In the genomic region with DNA sequence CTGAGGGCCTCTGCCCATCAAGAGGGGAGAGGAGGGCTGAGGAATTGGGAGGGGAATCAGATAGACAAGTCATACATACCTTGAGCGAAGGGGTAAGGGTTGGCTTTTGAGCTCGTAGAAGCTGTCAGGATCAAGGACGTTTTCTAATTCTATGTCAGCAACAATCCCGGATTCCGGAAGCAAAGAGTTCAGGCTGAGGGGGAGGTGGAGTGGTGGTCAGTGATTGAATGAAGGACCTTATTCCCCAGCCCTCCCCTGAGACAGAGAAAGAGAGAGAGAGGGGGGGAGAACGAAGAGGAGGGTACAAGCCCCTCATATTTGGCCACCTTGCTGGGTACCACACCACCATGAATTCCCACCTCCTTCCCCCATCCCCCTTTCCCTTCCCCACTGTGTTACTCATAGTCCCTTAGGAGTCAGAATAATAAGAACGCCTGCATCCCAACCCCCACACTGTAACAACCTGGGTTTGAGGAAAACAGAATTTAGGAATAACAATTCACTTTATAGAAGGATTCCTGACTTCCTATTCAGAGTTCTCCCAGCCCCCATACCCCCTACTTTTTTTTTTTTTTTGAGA, we compare ENCODE assay signal across 8 cellular contexts. TPM values are rescaled to one million over a fixed set of nuclear protein-coding genes. Genes with fewer than 3 reads are reported as not detected.
A peak's percentile ranks its signal among the peaks of the same experiment; 100 is the strongest.
DNase-seq lines count a peak whose midpoint lies in the region; ATAC-seq, FAIRE-seq and TF ChIP-seq lines count a peak whose summit lies in the region.

No MANE protein-coding gene starts in this region.

- no peak for FAIRE-seq in keratinocyte (lab: Jason Lieb, UNC)

- intact Hi-C loops in activated CD4-positive, alpha-beta T cell treated with anti-CD3 and anti-CD28 coated beads for 36 hours (cut with DNase I, micrococcal nuclease) = no loop called here
- intact Hi-C loops in adrenal gland (cut with DNase I) = loop anchor here in 1 of 2 donors (10.0 kb wide), 1 partner anchor 66 kb away; a partner anchor contains a TSS

- no peak for TF ChIP-seq POLR2A in adrenal gland (IDR thresholded peaks at IDR 0.05)

- WGBS in adrenal gland, 4 donors = 5 to 30% (median 14%) methylated on average over 7 of the region's 7 CpGs

- H3K4me3 ChIP-seq in adrenal gland (peak overlapping the region in 2 of 4 donors; percentile 4 to 82), keratinocyte (ENCODE audit: control insufficient read depth in 2 of 3, extremely low read depth in 1 of 3, insufficient read depth in 2 of 3, low read depth in 1 of 3, low read length in 3 of 3) (peak overlapping the region; percentile 9 to 52 (median 39))

- H3K79me2 ChIP-seq in keratinocyte (ENCODE audit: control insufficient read depth, insufficient read depth, low read length) = peaks cover 27% of the 10 kb centered on the region

- H4K20me1 ChIP-seq in keratinocyte (ENCODE audit: control insufficient read depth, extremely low read depth, insufficient read depth, low read length) = no peaks in the 10 kb centered on the region

- CTCF ChIA-PET in activated CD4-positive, alpha-beta T cell treated with anti-CD3 and anti-CD28 coated beads for 36 hours (lab: Charles Lee) = no interaction called here

- H3K27ac ChIP-seq in adrenal gland = peak overlapping the region; percentile 62 to 99 (median 95)
- peak overlapping the region; percentile 70 for H3K27ac ChIP-seq in keratinocyte (ENCODE audit: control insufficient read depth, insufficient read depth, low read length)
- peak overlapping the region; percentile 84 for H3K27ac ChIP-seq in temporal lobe (ENCODE audit: low read depth, low read length)

- H3K9me3 Mint-ChIP-seq in activated CD4-positive, alpha-beta T cell treated with anti-CD3 and anti-CD28 coated beads for 36 hours (ENCODE audit: low read depth) = no peaks in the 10 kb centered on the region

- H3K9ac ChIP-seq in keratinocyte (ENCODE audit: control insufficient read depth, extremely low read depth, insufficient read depth, low read length) = peak overlapping the region; percentile 44

- TF ChIP-seq CTCF in adrenal gland (IDR thresholded peaks at IDR 0.05) = no peak
- TF ChIP-seq CTCF in keratinocyte (optimal IDR thresholded peaks at IDR 0.05 in 1 of 3, IDR thresholded peaks at IDR 0.05 in 1 of 3, conservative IDR thresholded peaks at IDR 0.05 in 1 of 3; ENCODE audit: extremely low read depth in 1 of 3, insufficient read depth in 2 of 3, low read length in 3 of 3) = no peak

- POLR2A ChIA-PET in activated CD4-positive, alpha-beta T cell treated with anti-CD3 and anti-CD28 coated beads for 36 hours (lab: Charles Lee) = interaction anchor here (0.6 kb wide), 1 partner anchor 343 kb away, joined by 3 read pairs; no protein-coding TSS in a partner anchor

- H3K4me2 ChIP-seq in keratinocyte (ENCODE audit: control insufficient read depth, extremely low read depth, insufficient read depth, low read depth, low read length) = peak overlapping the region; percentile 77

- H3K9me1 ChIP-seq in keratinocyte (ENCODE audit: control insufficient read depth, extremely low read depth, insufficient read depth, low read length) = no peaks in the 10 kb centered on the region

- no peak for ATAC-seq in activated CD4-positive, alpha-beta T cell treated with anti-CD3 and anti-CD28 coated beads for 36 hours
- ATAC-seq in GM19328 (IDR thresholded peaks at IDR 0.05; ENCODE audit: unreplicated experiment) (no peak), HG02678 (IDR thresholded peaks at IDR 0.05; ENCODE audit: unreplicated experiment) (no peak)

- peak overlapping the region; percentile 43 for H3K4me3 Mint-ChIP-seq in activated CD4-positive, alpha-beta T cell treated with anti-CD3 and anti-CD28 coated beads for 36 hours

- H3K27me3 ChIP-seq in adrenal gland (no peaks in the 10 kb centered on the region), keratinocyte (ENCODE audit: control insufficient read depth, extremely low read depth, insufficient read depth, low read length) (no peaks in the 10 kb centered on the region)

- peaks cover 9% of the 10 kb centered on the region in 2 donors for H3K4me1 ChIP-seq in adrenal gland (replicated peaks in 1 of 2)
- H3K4me1 ChIP-seq in keratinocyte (ENCODE audit: control insufficient read depth, extremely low read depth, insufficient read depth, low read length) = peaks cover 20% of the 10 kb centered on the region

- H3K36me3 Mint-ChIP-seq in activated CD4-positive, alpha-beta T cell treated with anti-CD3 and anti-CD28 coated beads for 36 hours (ENCODE audit: low read depth) = peaks cover 19% of the 10 kb centered on the region

- H3K9me3 ChIP-seq in adrenal gland (replicated peaks in 1 of 3) = no peaks in the 10 kb centered on the region
- H3K9me3 ChIP-seq in keratinocyte (ENCODE audit: control insufficient read depth, low read depth, low read length) = no peaks in the 10 kb centered on the region

- dilution Hi-C loops in keratinocyte (cut with MboI; ENCODE audit: extremely low pct_ligation_motif_present, low sequenced_read_pairs) = no loop called here

- peaks cover 41% of the 10 kb centered on the region for H3K4me1 Mint-ChIP-seq in activated CD4-positive, alpha-beta T cell treated with anti-CD3 and anti-CD28 coated beads for 36 hours

- H3K36me3 ChIP-seq in adrenal gland (replicated peaks in 1 of 2) (peaks cover 0 to 36% of the 10 kb centered on the region in 2 donors), keratinocyte (ENCODE audit: control insufficient read depth in 2 of 2, extremely low read depth in 1 of 2, insufficient read depth in 2 of 2, low read length in 2 of 2) (peaks cover 4 to 26% of the 10 kb centered on the region in 2 experiments)

- no peaks in the 10 kb centered on the region for H3K27me3 Mint-ChIP-seq in activated CD4-positive, alpha-beta T cell treated with anti-CD3 and anti-CD28 coated beads for 36 hours

- no peak overlapping the region for H2AFZ ChIP-seq in keratinocyte (ENCODE audit: control insufficient read depth, low read length)

- no peak for DNase-seq in activated CD4-positive, alpha-beta T cell treated with anti-CD3 and anti-CD28 coated beads for 36 hours
- DNase-seq in activated CD4-positive, alpha-beta T cell treated with anti-CD3 and anti-CD28 coated beads for 4 hours = no peak
- peak in 2 of 7 donors; percentile 39 to 47 for DNase-seq in adrenal gland
- no peak for DNase-seq in keratinocyte (ENCODE audit: low read depth, low spot score)
- DNase-seq in COR-L47 (lab: John Stamatoyannopoulos, UW) = no peak

- peak overlapping the region; percentile 76 for H3K27ac Mint-ChIP-seq in activated CD4-positive, alpha-beta T cell treated with anti-CD3 and anti-CD28 coated beads for 36 hours

RNA-seq across cellular contexts. Expression of a gene that starts 2.7 kb away (rescaled TPM):
- total RNA-seq in activated CD4-positive, alpha-beta T cell treated with anti-CD3 and anti-CD28 coated beads for 36 hours = 10 to 100 TPM; 27.1 to 27.5 TPM
- total RNA-seq in adrenal gland (100 to 1,000 TPM in 4 of 8 donors, 10 to 100 TPM in 4; 79.2 to 168 (median 97.6) TPM), temporal lobe (8.9 TPM)
- polyA plus RNA-seq in adrenal gland (10 to 100 TPM; 45.6 to 76.1 (median 65.9) TPM), keratinocyte (13.2 to 15.8 TPM (median 14.1 TPM) in 3 replicates)
- polyA plus RNA-seq in keratinocyte (2011; ENCODE audit: low read depth) = 34.4 TPM
- polyA plus RNA-seq in keratinocyte (2011; cell fraction: cytosol; rRNA removed) = 13.9 and 26.0 TPM in 2 replicates
- 21.6 and 24.7 TPM in 2 replicates for polyA plus RNA-seq in keratinocyte (2011; cell fraction: nucleus; rRNA removed)
- polyA plus RNA-seq in keratinocyte (2012; ENCODE audit: low replicate concordance) = 32.1 and 37.8 TPM in 2 replicates
- polyA minus RNA-seq in keratinocyte = 19.8 to 32.7 TPM (median 24.0 TPM) in 3 replicates
- 43.0 TPM for polyA minus RNA-seq in keratinocyte (2011; cell fraction: cytosol; rRNA and poly(A)+ RNA removed)
- polyA minus RNA-seq in keratinocyte (2011; cell fraction: nucleus; rRNA and poly(A)+ RNA removed) = 22.9 and 29.8 TPM in 2 replicates

RNA-seq across cellular contexts. Expression of a gene that starts 18.3 kb away (rescaled TPM):
- 1 to 10 TPM; 3.1 to 3.6 TPM for total RNA-seq in activated CD4-positive, alpha-beta T cell treated with anti-CD3 and anti-CD28 coated beads for 36 hours
- total RNA-seq in adrenal gland = 10 to 100 TPM in 1 of 8 donors, 1 to 10 TPM in 7; 1.7 to 30.6 (median 4.0) TPM
- 1 to 10 TPM; 1.1 to 8.2 (median 2.7) TPM for polyA plus RNA-seq in adrenal gland
- 4.9 to 10.5 TPM (median 8.1 TPM) in 3 replicates for polyA plus RNA-seq in keratinocyte
- 2.6 TPM for polyA plus RNA-seq in keratinocyte (2011; ENCODE audit: low read depth)
- polyA plus RNA-seq in keratinocyte (2011; cell fraction: cytosol; rRNA removed) = 7.1 and 8.6 TPM in 2 replicates
- polyA plus RNA-seq in keratinocyte (2011; cell fraction: nucleus; rRNA removed) = 34.3 and 43.7 TPM in 2 replicates
- 11.3 and 14.2 TPM in 2 replicates for polyA plus RNA-seq in keratinocyte (2012; ENCODE audit: low replicate concordance)
- 5.4 to 18.6 TPM (median 7.9 TPM) in 3 replicates for polyA minus RNA-seq in keratinocyte
- 8.6 TPM for polyA minus RNA-seq in keratinocyte (2011; cell fraction: cytosol; rRNA and poly(A)+ RNA removed)
- polyA minus RNA-seq in keratinocyte (2011; cell fraction: nucleus; rRNA and poly(A)+ RNA removed) = 10.4 and 10.9 TPM in 2 replicates
- 3.0 TPM for total RNA-seq in temporal lobe

RNA-seq across cellular contexts. Expression of a gene that starts 33.3 kb away (rescaled TPM):
- 10 to 100 TPM in 1 of 2 experiments, 1 to 10 TPM in 1; 9.1 to 11.5 TPM for total RNA-seq in activated CD4-positive, alpha-beta T cell treated with anti-CD3 and anti-CD28 coated beads for 36 hours
- total RNA-seq in adrenal gland = 10 to 100 TPM in 7 of 8 donors, 1 to 10 TPM in 1; 9.7 to 44.5 (median 35.8) TPM
- 100 to 1,000 TPM in 1 of 3 donors, 10 to 100 TPM in 2; 66.0 to 100 (median 85.5) TPM for polyA plus RNA-seq in adrenal gland
- polyA plus RNA-seq in keratinocyte = 4.0 to 9.8 TPM (median 6.9 TPM) in 3 replicates
- polyA plus RNA-seq in keratinocyte (2011; ENCODE audit: low read depth) = 5.1 TPM
- 11.9 and 16.5 TPM in 2 replicates for polyA plus RNA-seq in keratinocyte (2011; cell fraction: cytosol; rRNA removed)
- 8.0 and 11.0 TPM in 2 replicates for polyA plus RNA-seq in keratinocyte (2011; cell fraction: nucleus; rRNA removed)
- 16.1 and 21.4 TPM in 2 replicates for polyA plus RNA-seq in keratinocyte (2012; ENCODE audit: low replicate concordance)
- polyA minus RNA-seq in keratinocyte = 5.9 to 21.2 TPM (median 7.1 TPM) in 3 replicates
- 18.4 TPM for polyA minus RNA-seq in keratinocyte (2011; cell fraction: cytosol; rRNA and poly(A)+ RNA removed)
- polyA minus RNA-seq in keratinocyte (2011; cell fraction: nucleus; rRNA and poly(A)+ RNA removed) = 4.6 and 5.0 TPM in 2 replicates
- 3.7 TPM for total RNA-seq in temporal lobe

RNA-seq across cellular contexts. Expression of a gene that starts 38.4 kb away (rescaled TPM):
- total RNA-seq in activated CD4-positive, alpha-beta T cell treated with anti-CD3 and anti-CD28 coated beads for 36 hours = 10 to 100 TPM; 57.8 to 63.3 TPM
- total RNA-seq in adrenal gland (10 to 100 TPM; 27.4 to 60.3 (median 41.6) TPM), temporal lobe (27.8 TPM)
- polyA plus RNA-seq in adrenal gland (10 to 100 TPM; 39.8 to 86.6 (median 44.1) TPM), keratinocyte (20.2 to 23.0 TPM (median 20.9 TPM) in 3 replicates)
- polyA plus RNA-seq in keratinocyte (2011; ENCODE audit: low read depth) = 29.3 TPM
- polyA plus RNA-seq in keratinocyte (2011; cell fraction: cytosol; rRNA removed) = 10.4 and 12.9 TPM in 2 replicates
- polyA plus RNA-seq in keratinocyte (2011; cell fraction: nucleus; rRNA removed) = 68.9 and 70.8 TPM in 2 replicates
- 17.3 and 17.5 TPM in 2 replicates for polyA plus RNA-seq in keratinocyte (2012; ENCODE audit: low replicate concordance)
- polyA minus RNA-seq in keratinocyte = 7.2 to 19.0 TPM (median 10.7 TPM) in 3 replicates
- 9.2 TPM for polyA minus RNA-seq in keratinocyte (2011; cell fraction: cytosol; rRNA and poly(A)+ RNA removed)
- 9.0 and 16.7 TPM in 2 replicates for polyA minus RNA-seq in keratinocyte (2011; cell fraction: nucleus; rRNA and poly(A)+ RNA removed)

RNA-seq across cellular contexts. Expression of a gene that starts 39.2 kb away (rescaled TPM):
- 10 to 100 TPM; 22.4 to 23.9 TPM for total RNA-seq in activated CD4-positive, alpha-beta T cell treated with anti-CD3 and anti-CD28 coated beads for 36 hours
- total RNA-seq in adrenal gland (100 to 1,000 TPM in 6 of 8 donors, 10 to 100 TPM in 2; 73.4 to 139 (median 110) TPM), temporal lobe (16.0 TPM)
- polyA plus RNA-seq in adrenal gland (100 to 1,000 TPM in 2 of 3 donors, 10 to 100 TPM in 1; 59.4 to 184 (median 170) TPM), keratinocyte (43.1 to 76.4 TPM (median 50.5 TPM) in 3 replicates)
- 64.9 TPM for polyA plus RNA-seq in keratinocyte (2011; ENCODE audit: low read depth)
- 52.2 and 61.5 TPM in 2 replicates for polyA plus RNA-seq in keratinocyte (2011; cell fraction: cytosol; rRNA removed)
- polyA plus RNA-seq in keratinocyte (2011; cell fraction: nucleus; rRNA removed) = 162 and 177 TPM in 2 replicates
- 34.0 and 81.6 TPM in 2 replicates for polyA plus RNA-seq in keratinocyte (2012; ENCODE audit: low replicate concordance)
- 52.9 to 73.5 TPM (median 57.4 TPM) in 3 replicates for polyA minus RNA-seq in keratinocyte
- 36.6 TPM for polyA minus RNA-seq in keratinocyte (2011; cell fraction: cytosol; rRNA and poly(A)+ RNA removed)
- polyA minus RNA-seq in keratinocyte (2011; cell fraction: nucleus; rRNA and poly(A)+ RNA removed) = 33.1 and 34.4 TPM in 2 replicates
